9 cellular contexts compared by ENCODE assay signal in the genomic region with DNA sequence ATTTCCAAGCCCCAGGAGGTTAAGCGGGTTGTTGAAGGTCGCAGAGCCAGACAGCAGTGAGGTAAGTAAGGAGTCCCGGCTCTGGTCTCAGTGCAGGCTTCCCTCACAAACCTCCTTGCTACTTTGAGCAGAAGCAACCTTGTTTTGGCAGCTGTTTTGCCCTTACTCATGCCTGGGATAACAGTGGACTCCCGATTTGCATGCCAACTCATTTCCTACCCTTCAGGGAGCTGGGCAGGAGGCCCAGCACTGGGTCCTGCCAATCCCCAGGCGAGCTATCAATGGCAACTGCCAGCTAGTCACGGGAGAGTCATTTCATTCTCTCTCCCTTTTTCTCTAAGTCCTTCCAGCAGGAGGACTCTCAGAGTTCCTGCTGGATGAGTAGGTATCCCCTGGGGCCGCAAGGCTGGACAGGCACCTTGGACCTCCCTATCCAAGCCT.
DNase-seq lines count a peak whose midpoint lies in the region; ATAC-seq and TF ChIP-seq lines count a peak whose summit lies in the region.
"Had no signal": no experiment of that assay in that cellular context is flagged by ENCODE, and none has a peak within 500 bp of the region (broad histone marks: within the 10 kb centered on the region; RNA-seq: fewer than 3 reads in every experiment).

No MANE protein-coding gene starts in this region.

- no peak for ATAC-seq in HG02610 (IDR thresholded peaks at IDR 0.05; ENCODE audit: unreplicated experiment)
- ATAC-seq in activated CD4-positive, CD25-positive, alpha-beta regulatory T cell treated with anti-CD3 and anti-CD28 coated beads, Interleukin-2, amount 50 U/mL, for 24 hours: no peak

- H3K9me3 ChIP-seq in muscle layer of colon (ENCODE audit: low read length) (no peaks in the 10 kb centered on the region), BE2C (no peaks in the 10 kb centered on the region)

- H3K27ac ChIP-seq in muscle layer of colon (ENCODE audit: low read depth, low read length): peak overlapping the region; percentile 14

- TF ChIP-seq CTCF in BE2C (IDR thresholded peaks at IDR 0.05; ENCODE audit: low read depth, low read length): no peak

- peaks cover 47% of the 10 kb centered on the region for H3K4me1 ChIP-seq in muscle layer of colon (ENCODE audit: insufficient read depth, low read length)
- no peaks in the 10 kb centered on the region; the same call in 1 of the 2 replicates for H3K4me1 ChIP-seq in BE2C

- H3K27me3 ChIP-seq in muscle layer of colon (ENCODE audit: control insufficient read depth in 1 of 2, insufficient read depth in 2 of 2, low read length in 2 of 2): no peaks in the 10 kb centered on the region
- no peaks in the 10 kb centered on the region for H3K27me3 ChIP-seq in BE2C

- H3K9ac ChIP-seq in muscle layer of colon (ENCODE audit: low read length): no peak overlapping the region

- DNase-seq in AG20443 (ENCODE audit: low spot score) (peak; percentile 85), NCI-H526 (lab: John Stamatoyannopoulos, UW) (peak; percentile 87 to 93), epidermal melanocyte (ENCODE audit: insufficient read length, low spot score) (peak; percentile 73), BE2C (no peak)
- DNase-seq in stimulated activated CD4-positive, alpha-beta T cell treated with anti-CD3 and anti-CD28 coated beads, Interleukin-2, amount 100 ng/mL, for 48 hours: no peak
- DNase-seq: activated CD4-positive, alpha-beta memory T cell treated with anti-CD3 and anti-CD28 coated beads for 36 hours had no signal

- H3K4me3 ChIP-seq in muscle layer of colon (ENCODE audit: low read depth in 1 of 2, low read length in 2 of 2) (no peak overlapping the region), BE2C (ENCODE audit: low read depth, low read length) (no peak overlapping the region)

- H3K36me3 ChIP-seq in muscle layer of colon (ENCODE audit: insufficient read depth, low read length) (no peaks in the 10 kb centered on the region), BE2C (no peaks in the 10 kb centered on the region)

Comparison
In these comparisons a context has a peak if more than half of its experiments do, and no peak if none do; other contexts are left out.
1. DNase-seq: peak in AG20443 (single experiment), NCI-H526 (2 of 2) and epidermal melanocyte (single experiment); none in BE2C (single experiment) and stimulated activated CD4-positive, alpha-beta T cell treated with anti-CD3 and anti-CD28 coated beads, Interleukin-2, amount 100 ng/mL, for 48 hours (0 of 2).